32 cellular contexts compared by ENCODE assay signal in genomic region chr10:106011189-106011744, GRCh38.
"Had no signal": no experiment of that assay in that cellular context is flagged by ENCODE, and none has a peak within 500 bp of the region (broad histone marks: within the 10 kb centered on the region; RNA-seq: fewer than 3 reads in every experiment).

No MANE protein-coding gene starts in this region.

- H3K9me3 Mint-ChIP-seq: activated T-helper 1 cell treated with anti-CD3 and anti-CD28 coated beads, Interleukin-12 subunit alpha, Interleukin-12 subunit beta, Interleukin-2, Interleukin-4 antibody, amounts not matched to agents 30 ng/mL and 10 ng/mL and 1 ng/mL, durations not matched to agents 14 hours and 24 hours and 36 hours; stimulated activated memory B cell treated with anti-CD40 and anti-IgM and Interleukin-4, amounts not matched to agents 10 μg/mL and 1 μg/mL and 100 μg/mL, for 72 hours; type B pancreatic cell had no signal

- H3K9me3 ChIP-seq: adrenal gland, vagina had no signal

- ATAC-seq: effector memory CD8-positive, alpha-beta T cell; left lung; naive thymus-derived CD4-positive, alpha-beta T cell; stimulated activated memory B cell treated with anti-CD40 and anti-IgM and Interleukin-4, amounts not matched to agents 10 μg/mL and 1 μg/mL and 100 μg/mL, for 72 hours; stimulated activated naive CD8-positive, alpha-beta T cell treated with anti-CD3 and anti-CD28 coated beads, Interleukin-15, amount 100 ng/mL, for 72 hours had no signal

- H3K27ac ChIP-seq: adrenal gland, ascending aorta, cardiac muscle cell, left lung, sigmoid colon, vagina had no signal

- H3K27me3 Mint-ChIP-seq: activated naive CD8-positive, alpha-beta T cell treated with anti-CD3 and anti-CD28 coated beads for 36 hours; brain; effector memory CD8-positive, alpha-beta T cell; stimulated activated memory B cell treated with anti-CD40 and anti-IgM and Interleukin-4, amounts not matched to agents 10 μg/mL and 1 μg/mL and 100 μg/mL, for 72 hours; stimulated activated naive CD8-positive, alpha-beta T cell treated with anti-CD3 and anti-CD28 coated beads, Interleukin-15, amount 100 ng/mL, for 72 hours; type B pancreatic cell had no signal

- H3K4me3 Mint-ChIP-seq: activated naive CD4-positive, alpha-beta T cell treated with anti-CD3 and anti-CD28 coated beads for 36 hours; activated naive CD8-positive, alpha-beta T cell treated with anti-CD3 and anti-CD28 coated beads for 36 hours; activated T-helper 1 cell treated with anti-CD3 and anti-CD28 coated beads, Interleukin-12 subunit alpha, Interleukin-12 subunit beta, Interleukin-2, Interleukin-4 antibody, amounts not matched to agents 30 ng/mL and 10 ng/mL and 1 ng/mL, durations not matched to agents 14 hours and 24 hours and 36 hours; brain; effector memory CD8-positive, alpha-beta T cell; naive thymus-derived CD4-positive, alpha-beta T cell; stimulated activated memory B cell treated with anti-CD40 and anti-IgM and Interleukin-4, amounts not matched to agents 10 μg/mL and 1 μg/mL and 100 μg/mL, for 72 hours; stimulated activated naive CD8-positive, alpha-beta T cell treated with anti-CD3 and anti-CD28 coated beads, Interleukin-15, amount 100 ng/mL, for 72 hours; T-helper 2 cell treated with Interferon-gamma antibody and Interleukin-4, amounts not matched to agents 5 μg/mL and 100 μg/mL, for 36 hours; type B pancreatic cell had no signal

- H3K4me1 Mint-ChIP-seq: activated naive CD8-positive, alpha-beta T cell treated with anti-CD3 and anti-CD28 coated beads for 36 hours; brain; naive thymus-derived CD4-positive, alpha-beta T cell; stimulated activated memory B cell treated with anti-CD40 and anti-IgM and Interleukin-4, amounts not matched to agents 10 μg/mL and 1 μg/mL and 100 μg/mL, for 72 hours; stimulated activated naive CD8-positive, alpha-beta T cell treated with anti-CD3 and anti-CD28 coated beads, Interleukin-15, amount 100 ng/mL, for 72 hours had no signal

- DNase-seq: activated CD4-positive, alpha-beta T cell treated with anti-CD3 and anti-CD28 coated beads for 4 hours; activated CD4-positive, alpha-beta T cell treated with anti-CD3 and anti-CD28 coated beads, Interleukin-2, amount 50 U/mL, for 4 hours; activated CD4-positive, CD25-positive, alpha-beta regulatory T cell; activated CD8-positive, alpha-beta memory T cell treated with anti-CD3 and anti-CD28 coated beads for 24 hours; activated effector memory CD4-positive, alpha-beta T cell treated with anti-CD3 and anti-CD28 coated beads, Interleukin-2, amount 50 U/mL, for 16 hours; activated naive CD4-positive, alpha-beta T cell treated with anti-CD3 and anti-CD28 coated beads for 36 hours; activated naive CD8-positive, alpha-beta T cell treated with anti-CD3 and anti-CD28 coated beads for 36 hours; adrenal gland; cortex of kidney; effector memory CD8-positive, alpha-beta T cell; erythroblast; left lung; mammary epithelial cell; midbrain; naive thymus-derived CD4-positive, alpha-beta T cell; occipital lobe; posterior cingulate gyrus; sigmoid colon; small intestine; stimulated activated CD4-positive, alpha-beta T cell treated with anti-CD3 and anti-CD28 coated beads, Interleukin-4, amount 100 ng/mL, for 4 hours; stimulated activated CD8-positive, alpha-beta memory T cell treated with anti-CD3 and anti-CD28 coated beads, Interleukin-4, amount 100 ng/mL, for 48 hours; stimulated activated naive CD8-positive, alpha-beta T cell treated with anti-CD3 and anti-CD28 coated beads, Interleukin-15, amount 100 ng/mL, for 72 hours; substantia nigra; T-helper 1 cell had no signal

- H3K27me3 ChIP-seq: adrenal gland, ascending aorta, cardiac muscle cell, left lung, sigmoid colon, vagina had no signal

- H3K4me1 ChIP-seq: adrenal gland, ascending aorta, left lung, sigmoid colon, vagina had no signal

- H3K4me3 ChIP-seq: adrenal gland, ascending aorta, cardiac muscle cell, left lung, sigmoid colon, vagina had no signal

- H3K36me3 ChIP-seq: adrenal gland, ascending aorta, cardiac muscle cell, left lung, sigmoid colon, vagina had no signal

- H3K36me3 Mint-ChIP-seq: activated naive CD8-positive, alpha-beta T cell treated with anti-CD3 and anti-CD28 coated beads for 36 hours; brain; stimulated activated memory B cell treated with anti-CD40 and anti-IgM and Interleukin-4, amounts not matched to agents 10 μg/mL and 1 μg/mL and 100 μg/mL, for 72 hours; type B pancreatic cell had no signal

- H3K27ac Mint-ChIP-seq: activated naive CD4-positive, alpha-beta T cell treated with anti-CD3 and anti-CD28 coated beads for 36 hours; activated naive CD8-positive, alpha-beta T cell treated with anti-CD3 and anti-CD28 coated beads for 36 hours; activated T-helper 1 cell treated with anti-CD3 and anti-CD28 coated beads, Interleukin-12 subunit alpha, Interleukin-12 subunit beta, Interleukin-2, Interleukin-4 antibody, amounts not matched to agents 30 ng/mL and 10 ng/mL and 1 ng/mL, durations not matched to agents 14 hours and 24 hours and 36 hours; brain; effector memory CD8-positive, alpha-beta T cell; naive thymus-derived CD4-positive, alpha-beta T cell; stimulated activated memory B cell treated with anti-CD40 and anti-IgM and Interleukin-4, amounts not matched to agents 10 μg/mL and 1 μg/mL and 100 μg/mL, for 72 hours; stimulated activated naive CD8-positive, alpha-beta T cell treated with anti-CD3 and anti-CD28 coated beads, Interleukin-15, amount 100 ng/mL, for 72 hours; T-helper 2 cell treated with Interferon-gamma antibody and Interleukin-4, amounts not matched to agents 5 μg/mL and 100 μg/mL, for 36 hours; type B pancreatic cell had no signal
